In the genomic region with DNA sequence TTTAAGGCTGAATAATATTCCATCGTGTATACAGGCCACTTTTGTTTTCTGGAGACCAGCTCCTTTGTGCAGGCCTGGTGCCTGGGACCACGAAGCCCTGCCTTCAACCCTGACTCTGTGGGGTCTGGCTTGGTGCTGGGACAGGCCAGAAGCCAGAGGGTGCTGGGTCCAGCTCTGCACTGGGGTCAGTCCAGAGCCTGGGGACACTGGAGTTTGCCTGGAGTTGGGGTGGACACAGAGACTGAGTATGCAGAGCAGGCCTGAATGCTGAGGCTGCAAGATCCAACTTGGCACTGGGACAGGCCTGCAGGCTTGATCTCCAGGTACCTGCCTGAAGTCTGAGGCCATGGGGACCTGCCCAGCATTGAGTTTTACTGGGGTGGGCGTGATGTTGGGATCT, we compare ENCODE assay signal across 1 cellular context.
TF ChIP-seq lines count a peak whose summit lies in the region.

No MANE protein-coding gene starts in this region.

TF ChIP-seq in H1, 55 proteins besides CTCF, POLR2A, EP300 and RAD21:
- TF ChIP-seq HDAC2 (IDR thresholded peaks at IDR 0.05; ENCODE audit: borderline replicate concordance in 1 of 2, low read depth in 2 of 2, low read length in 2 of 2) (no peak), CBX8 (IDR thresholded peaks at IDR 0.05; ENCODE audit: borderline replicate concordance, low read depth, low read length) (no peak), RNF2 (IDR thresholded peaks at IDR 0.05; ENCODE audit: borderline replicate concordance, low read depth, low read length, missing control alignments, poor library complexity, severe bottlenecking) (no peak), YY1 (IDR thresholded peaks at IDR 0.05; ENCODE audit: low read depth, low read length) (no peak), ZNF274 (IDR thresholded peaks at IDR 0.05; ENCODE audit: borderline replicate concordance, extremely low read depth, low read length) (no peak), EGR1 (IDR thresholded peaks at IDR 0.05; ENCODE audit: borderline replicate concordance, low read depth, low read length) (no peak)
- TF ChIP-seq, protein P1, sequence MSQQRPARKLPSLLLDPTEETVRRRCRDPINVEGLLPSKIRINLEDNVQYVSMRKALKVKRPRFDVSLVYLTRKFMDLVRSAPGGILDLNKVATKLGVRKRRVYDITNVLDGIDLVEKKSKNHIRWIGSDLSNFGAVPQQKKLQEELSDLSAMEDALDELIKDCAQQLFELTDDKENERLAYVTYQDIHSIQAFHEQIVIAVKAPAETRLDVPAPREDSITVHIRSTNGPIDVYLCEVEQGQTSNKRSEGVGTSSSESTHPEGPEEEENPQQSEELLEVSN (IDR thresholded peaks at IDR 0.05), result no peak
